ENCODE assay signal across 16 cellular contexts in genomic region chr1:91799863-91800262, GRCh38.
"Had no signal": no experiment of that assay in that cellular context is flagged by ENCODE, and none has a peak within 500 bp of the region (broad histone marks: within the 10 kb centered on the region; RNA-seq: fewer than 3 reads in every experiment).

No MANE protein-coding gene starts in this region.

- H3K4me3 ChIP-seq: suprapubic skin, transverse colon had no signal

- H3K27me3 ChIP-seq: suprapubic skin, transverse colon had no signal

- H3K9me3 ChIP-seq: suprapubic skin, transverse colon had no signal

- H3K36me3 Mint-ChIP-seq: WTC11 had no signal

- ATAC-seq: activated CD4-positive, alpha-beta T cell treated with anti-CD3 and anti-CD28 coated beads for 36 hours; foreskin keratinocyte had no signal

- H3K9me3 Mint-ChIP-seq: stimulated activated naive CD8-positive, alpha-beta T cell treated with anti-CD3 and anti-CD28 coated beads, Interleukin-15, Interleukin-2, amounts not matched to agents 100 ng/mL and 50 ng/mL, for 24 hours; WTC11 had no signal

- H3K27ac ChIP-seq: foreskin keratinocyte had no signal

- DNase-seq: activated CD4-positive, alpha-beta T cell treated with anti-CD3 and anti-CD28 coated beads for 36 hours; activated CD4-positive, alpha-beta T cell treated with anti-CD3 and anti-CD28 coated beads, Interleukin-2, amount 50 U/mL, for 48 hours; amniotic stem cell; dermis blood vessel endothelial cell; effector memory CD4-positive, alpha-beta T cell; foreskin keratinocyte; kidney glomerular epithelial cell; nephron progenitor cell; nucleus accumbens; stimulated activated CD4-positive, alpha-beta T cell treated with anti-CD3 and anti-CD28 coated beads, Interleukin-15, amount 100 ng/mL, for 24 hours; stimulated activated CD4-positive, alpha-beta T cell treated with anti-CD3 and anti-CD28 coated beads, Interleukin-2, amount 100 ng/mL, for 48 hours; transverse colon had no signal

- H3K27ac Mint-ChIP-seq: activated CD4-positive, alpha-beta T cell treated with anti-CD3 and anti-CD28 coated beads for 36 hours; activated naive CD8-positive, alpha-beta T cell; nephron progenitor cell; stimulated activated naive CD8-positive, alpha-beta T cell treated with anti-CD3 and anti-CD28 coated beads, Interleukin-15, Interleukin-2, amounts not matched to agents 100 ng/mL and 50 ng/mL, for 24 hours; WTC11 had no signal

- H3K27me3 Mint-ChIP-seq: activated CD4-positive, alpha-beta T cell treated with anti-CD3 and anti-CD28 coated beads for 36 hours; activated naive CD8-positive, alpha-beta T cell; stimulated activated naive CD8-positive, alpha-beta T cell treated with anti-CD3 and anti-CD28 coated beads, Interleukin-15, Interleukin-2, amounts not matched to agents 100 ng/mL and 50 ng/mL, for 24 hours had no signal

- H3K4me3 Mint-ChIP-seq: activated CD4-positive, alpha-beta T cell treated with anti-CD3 and anti-CD28 coated beads for 36 hours; activated naive CD8-positive, alpha-beta T cell; nephron progenitor cell; stimulated activated naive CD8-positive, alpha-beta T cell treated with anti-CD3 and anti-CD28 coated beads, Interleukin-15, Interleukin-2, amounts not matched to agents 100 ng/mL and 50 ng/mL, for 24 hours; WTC11 had no signal

- H3K36me3 ChIP-seq: transverse colon had no signal
